In genomic region chr20:23244916-23245552, GRCh38 we compare ENCODE assay signal across 22 cellular contexts.
A peak's percentile ranks its signal among the peaks of the same experiment; 100 is the strongest.
DNase-seq lines count a peak whose midpoint lies in the region; ATAC-seq and TF ChIP-seq lines count a peak whose summit lies in the region.
"Had no signal": no experiment of that assay in that cellular context is flagged by ENCODE, and none has a peak within 500 bp of the region (broad histone marks: within the 10 kb centered on the region; RNA-seq: fewer than 3 reads in every experiment).

No MANE protein-coding gene starts in this region.

- intact Hi-C loops in dendritic cell treated with granulocyte-macrophage colony-stimulating factor and Interleukin-4, amounts not matched to agents 40 ng/mL and 50 ng/mL, for 4 days (cut with micrococcal nuclease): no loop called here
- intact Hi-C loops in sigmoid colon (cut with DNase I): no loop called here

- H3K79me1 ChIP-seq in neuronal stem cell (ENCODE audit: low read depth, low read length): no peaks in the 10 kb centered on the region

- peak overlapping the region; percentile 10 for H3K9ac ChIP-seq in neuronal stem cell (ENCODE audit: low read depth, low read length, poor library complexity)
- H3K9ac ChIP-seq: KMS-11 had no signal

- peak overlapping the region; percentile 94 for H3K14ac ChIP-seq in neuronal stem cell (ENCODE audit: low read length)

- H3K4me3 ChIP-seq in neuronal stem cell (ENCODE audit: low read length in 2 of 2) (no peak overlapping the region), sigmoid colon (no peak overlapping the region)
- H3K4me3 ChIP-seq: ascending aorta, hepatocyte, mucosa of descending colon, thyroid gland had no signal

- H2BK120ac ChIP-seq in neuronal stem cell (ENCODE audit: low read depth, low read length): no peak overlapping the region

- no peak for TF ChIP-seq POLR2A in sigmoid colon (IDR thresholded peaks at IDR 0.05)

- H2AK5ac ChIP-seq in neuronal stem cell (ENCODE audit: low read depth, low read length): peak overlapping the region; percentile 68

- no peak for DNase-seq in stimulated activated naive CD8-positive, alpha-beta T cell treated with anti-CD3 and anti-CD28 coated beads, Interleukin-15, amount 100 ng/mL, for 72 hours
- DNase-seq in stimulated activated naive CD8-positive, alpha-beta T cell treated with anti-CD3 and anti-CD28 coated beads, Interleukin-15, Interleukin-2, amounts not matched to agents 100 U/mL and 50 U/mL, for 24 hours: no peak
- DNase-seq in neuronal stem cell (ENCODE audit: low spot score): no peak
- no peak for DNase-seq in sigmoid colon
- no peak for DNase-seq in substantia nigra (lab: John Stamatoyannopoulos, UW)
- no peak for DNase-seq in NK-92 treated with Interleukin-12 subunit alpha and Interleukin-12 subunit beta, amount 100 ng/mL, for 24 hours (lab: John Stamatoyannopoulos, UW)
- DNase-seq: activated CD4-positive, CD25-positive, alpha-beta regulatory T cell treated with anti-CD3 and anti-CD28 coated beads, Interleukin-2, amount 50 U/mL, for 72 hours; GOT3; NCI-H1436 treated with DMSO at 0.1 percent for 48 hours; NCI-H2171 treated with DMSO at 0.1 percent for 48 hours had no signal

- ATAC-seq in stimulated activated naive CD8-positive, alpha-beta T cell treated with anti-CD3 and anti-CD28 coated beads, Interleukin-15, amount 100 ng/mL, for 72 hours: peak; percentile 20
- ATAC-seq in stimulated activated naive CD8-positive, alpha-beta T cell treated with anti-CD3 and anti-CD28 coated beads, Interleukin-15, Interleukin-2, amounts not matched to agents 100 U/mL and 50 U/mL, for 24 hours: no peak
- ATAC-seq in GM21381 (IDR thresholded peaks at IDR 0.05; ENCODE audit: unreplicated experiment): no peak

- peak overlapping the region; percentile 42 for H2BK15ac ChIP-seq in neuronal stem cell (ENCODE audit: low read length)

- H3K4me1 ChIP-seq in neuronal stem cell (ENCODE audit: control insufficient read depth in 2 of 2, insufficient read depth in 1 of 2, low read depth in 1 of 2, low read length in 2 of 2) (peaks cover 0 to 3% of the 10 kb centered on the region in 2 donors), sigmoid colon (no peaks in the 10 kb centered on the region)

- H3K27me3 Mint-ChIP-seq in stimulated activated naive CD8-positive, alpha-beta T cell treated with anti-CD3 and anti-CD28 coated beads, Interleukin-15, amount 100 ng/mL, for 72 hours: peaks cover 16% of the 10 kb centered on the region
- peaks cover 41% of the 10 kb centered on the region for H3K27me3 Mint-ChIP-seq in dendritic cell treated with granulocyte-macrophage colony-stimulating factor and Interleukin-4, amounts not matched to agents 40 ng/mL and 50 ng/mL, for 4 days

- H3K4ac ChIP-seq in neuronal stem cell (ENCODE audit: low read length): no peak overlapping the region

- H3K36me3 ChIP-seq in neuronal stem cell (replicated peaks in 1 of 2; ENCODE audit: control insufficient read depth in 2 of 2, insufficient read depth in 2 of 2, low read length in 2 of 2): no peaks in the 10 kb centered on the region
- no peaks in the 10 kb centered on the region for H3K36me3 ChIP-seq in sigmoid colon
- H3K36me3 ChIP-seq: ascending aorta, thyroid gland had no signal

- peaks cover 0 to 2% of the 10 kb centered on the region in 2 donors for H3K9me3 ChIP-seq in neuronal stem cell (replicated peaks in 1 of 2; ENCODE audit: control insufficient read depth in 2 of 2, insufficient read depth in 1 of 2, low read depth in 1 of 2, low read length in 2 of 2)
- H3K9me3 ChIP-seq in sigmoid colon: no peaks in the 10 kb centered on the region
- H3K9me3 ChIP-seq: ascending aorta, mucosa of descending colon, thyroid gland had no signal

- H2BK5ac ChIP-seq in neuronal stem cell (ENCODE audit: low read length): no peak overlapping the region

- no CpG with 5 or more reads among the region's 13 CpGs for WGBS in neuronal stem cell (ENCODE audit: extremely low coverage in 2 of 2, insufficient read length in 2 of 2, insufficient replicate concordance in 1 of 2), 2 donors
- WGBS in sigmoid colon, 2 donors: 78 to 88% methylated on average over 13 of the region's 13 CpGs

- H3K9me3 Mint-ChIP-seq in stimulated activated naive CD8-positive, alpha-beta T cell treated with anti-CD3 and anti-CD28 coated beads, Interleukin-15, amount 100 ng/mL, for 72 hours: no peaks in the 10 kb centered on the region
- no peaks in the 10 kb centered on the region for H3K9me3 Mint-ChIP-seq in dendritic cell treated with granulocyte-macrophage colony-stimulating factor and Interleukin-4, amounts not matched to agents 40 ng/mL and 50 ng/mL, for 4 days
- H3K9me3 Mint-ChIP-seq: activated CD8-positive, alpha-beta T cell treated with anti-CD3 and anti-CD28 coated beads for 36 hours; activated T-cell treated with anti-CD3 and anti-CD28 coated beads, Interleukin-2, amount 50 U/mL, for 72 hours had no signal

- H3K27ac Mint-ChIP-seq in stimulated activated naive CD8-positive, alpha-beta T cell treated with anti-CD3 and anti-CD28 coated beads, Interleukin-15, amount 100 ng/mL, for 72 hours: no peak overlapping the region
- peak overlapping the region; percentile 38 for H3K27ac Mint-ChIP-seq in dendritic cell treated with granulocyte-macrophage colony-stimulating factor and Interleukin-4, amounts not matched to agents 40 ng/mL and 50 ng/mL, for 4 days
- H3K27ac Mint-ChIP-seq: activated CD8-positive, alpha-beta T cell treated with anti-CD3 and anti-CD28 coated beads for 36 hours; activated naive CD4-positive, alpha-beta T cell treated with anti-CD3 and anti-CD28 coated beads, Interleukin-2, amount 50 U/mL, for 24 hours; activated T-cell treated with anti-CD3 and anti-CD28 coated beads, Interleukin-2, amount 50 U/mL, for 72 hours; progenitor cell of endocrine pancreas had no signal

- no peak overlapping the region for H2AFZ ChIP-seq in neuronal stem cell (ENCODE audit: low read length)
- H2AFZ ChIP-seq: hepatocyte had no signal

- peak overlapping the region; percentile 78 for H3K18ac ChIP-seq in neuronal stem cell (ENCODE audit: low read length)

- H3K4me3 Mint-ChIP-seq in stimulated activated naive CD8-positive, alpha-beta T cell treated with anti-CD3 and anti-CD28 coated beads, Interleukin-15, amount 100 ng/mL, for 72 hours: no peak overlapping the region
- H3K4me3 Mint-ChIP-seq in dendritic cell treated with granulocyte-macrophage colony-stimulating factor and Interleukin-4, amounts not matched to agents 40 ng/mL and 50 ng/mL, for 4 days: no peak overlapping the region
- H3K4me3 Mint-ChIP-seq: activated CD8-positive, alpha-beta T cell treated with anti-CD3 and anti-CD28 coated beads for 36 hours; activated naive CD4-positive, alpha-beta T cell treated with anti-CD3 and anti-CD28 coated beads, Interleukin-2, amount 50 U/mL, for 24 hours; activated T-cell treated with anti-CD3 and anti-CD28 coated beads, Interleukin-2, amount 50 U/mL, for 72 hours had no signal

- H2BK12ac ChIP-seq in neuronal stem cell (ENCODE audit: low read length): no peak overlapping the region

- no peak overlapping the region for H3K27ac ChIP-seq in neuronal stem cell (replicated peaks; ENCODE audit: low read length)
- H3K27ac ChIP-seq in sigmoid colon: no peak overlapping the region
- H3K27ac ChIP-seq in substantia nigra (ENCODE audit: low read depth, low read length, poor library complexity, severe bottlenecking): no peak overlapping the region
- H3K27ac ChIP-seq: ascending aorta, C4-2B, hepatocyte, KMS-11 had no signal

- peak overlapping the region; percentile 70 for H3K23ac ChIP-seq in neuronal stem cell (ENCODE audit: low read depth, low read length, poor library complexity)

- H4K8ac ChIP-seq in neuronal stem cell (ENCODE audit: low read depth, low read length): peak overlapping the region; percentile 77

- H3K4me1 Mint-ChIP-seq in stimulated activated naive CD8-positive, alpha-beta T cell treated with anti-CD3 and anti-CD28 coated beads, Interleukin-15, amount 100 ng/mL, for 72 hours: no peaks in the 10 kb centered on the region
- H3K4me1 Mint-ChIP-seq in dendritic cell treated with granulocyte-macrophage colony-stimulating factor and Interleukin-4, amounts not matched to agents 40 ng/mL and 50 ng/mL, for 4 days (ENCODE audit: low read depth): peaks cover 38% of the 10 kb centered on the region
- H3K4me1 Mint-ChIP-seq: activated naive CD4-positive, alpha-beta T cell treated with anti-CD3 and anti-CD28 coated beads, Interleukin-2, amount 50 U/mL, for 24 hours had no signal

- H3K4me2 ChIP-seq in neuronal stem cell (ENCODE audit: insufficient read depth, low read length, poor library complexity, severe bottlenecking): no peak overlapping the region
- H3K4me2 ChIP-seq: hepatocyte, KMS-11 had no signal

- no peak for TF ChIP-seq CTCF in sigmoid colon (IDR thresholded peaks at IDR 0.05)

- no peak for TF ChIP-seq EP300 in sigmoid colon (IDR thresholded peaks at IDR 0.05)

- H4K91ac ChIP-seq in neuronal stem cell (ENCODE audit: low read depth, low read length, poor library complexity): no peak overlapping the region

- H3K27me3 ChIP-seq in neuronal stem cell (ENCODE audit: control insufficient read depth in 3 of 3, insufficient read depth in 3 of 3, low read depth in 1 of 3, low read length in 3 of 3) (no peaks in the 10 kb centered on the region), sigmoid colon (no peaks in the 10 kb centered on the region)
- H3K27me3 ChIP-seq: ascending aorta, hepatocyte, thyroid gland had no signal

- no peaks in the 10 kb centered on the region for H3K36me3 Mint-ChIP-seq in dendritic cell treated with granulocyte-macrophage colony-stimulating factor and Interleukin-4, amounts not matched to agents 40 ng/mL and 50 ng/mL, for 4 days (ENCODE audit: low read depth)
